ENCODE assay signal across 9 cellular contexts in genomic region chr3:11544413-11545181, GRCh38.
A peak's percentile ranks its signal among the peaks of the same experiment; 100 is the strongest.
DNase-seq lines count a peak whose midpoint lies in the region; ATAC-seq and TF ChIP-seq lines count a peak whose summit lies in the region.
"Had no signal": no experiment of that assay in that cellular context is flagged by ENCODE, and none has a peak within 500 bp of the region (broad histone marks: within the 10 kb centered on the region; RNA-seq: fewer than 3 reads in every experiment).

No MANE protein-coding gene starts in this region.

- peaks cover 4% of the 10 kb centered on the region for H3K36me3 ChIP-seq in suprapubic skin

- H3K4me3 ChIP-seq in suprapubic skin, result no peak overlapping the region

- peak overlapping the region; percentile 54 for H3K27ac ChIP-seq in suprapubic skin

- H3K27ac Mint-ChIP-seq in WTC11, result peak overlapping the region; percentile 15; the same call in 1 of the 2 replicates
- no peak overlapping the region for H3K27ac Mint-ChIP-seq in stimulated activated naive B cell treated with anti-CD40 and anti-IgM and Interleukin-4, amounts not matched to agents 10 μg/mL and 1 μg/mL and 100 μg/mL, for 72 hours
- H3K27ac Mint-ChIP-seq: progenitor cell of endocrine pancreas had no signal

- H3K4me1 Mint-ChIP-seq in WTC11, result no peaks in the 10 kb centered on the region
- H3K4me1 Mint-ChIP-seq in stimulated activated naive B cell treated with anti-CD40 and anti-IgM and Interleukin-4, amounts not matched to agents 10 μg/mL and 1 μg/mL and 100 μg/mL, for 72 hours, result peaks cover 7 to 9% of the 10 kb centered on the region in 2 donors

- no peak for TF ChIP-seq RAD21 in Ishikawa (IDR thresholded peaks at IDR 0.05; ENCODE audit: low read depth)

- no peaks in the 10 kb centered on the region for H3K27me3 ChIP-seq in suprapubic skin

- H3K36me3 Mint-ChIP-seq in WTC11, result no peaks in the 10 kb centered on the region
- H3K36me3 Mint-ChIP-seq in stimulated activated naive B cell treated with anti-CD40 and anti-IgM and Interleukin-4, amounts not matched to agents 10 μg/mL and 1 μg/mL and 100 μg/mL, for 72 hours, result peaks cover 21 to 37% of the 10 kb centered on the region in 2 donors

- POLR2A ChIA-PET in WTC11 (lab: Charles Lee), result interaction anchor here (0.7 kb wide), 1 partner anchor 9 kb away, joined by 3 read pairs; no protein-coding TSS in a partner anchor

- peaks cover 16% of the 10 kb centered on the region for H3K4me1 ChIP-seq in suprapubic skin

- TF ChIP-seq POLR2A in suprapubic skin (IDR thresholded peaks at IDR 0.05), result no peak

- 0 out of 2 replicates have a peak, but pooled peaks cover 4% of the 10 kb centered on the region for H3K9me3 Mint-ChIP-seq in WTC11
- H3K9me3 Mint-ChIP-seq in stimulated activated naive B cell treated with anti-CD40 and anti-IgM and Interleukin-4, amounts not matched to agents 10 μg/mL and 1 μg/mL and 100 μg/mL, for 72 hours, result peaks cover 0 to 2% of the 10 kb centered on the region in 2 donors

- peak; percentile 44 for ATAC-seq in WTC11
- no peak for ATAC-seq in HG02885 (IDR thresholded peaks at IDR 0.05; ENCODE audit: poor library complexity, unreplicated experiment)
- ATAC-seq in stimulated activated naive B cell treated with anti-CD40 and anti-IgM and Interleukin-4, amounts not matched to agents 10 μg/mL and 1 μg/mL and 100 μg/mL, for 72 hours (replicated peaks), result no peak

- DNase-seq in WTC11 (ENCODE audit: low spot score) (no peak), hepatic stellate cell (ENCODE audit: low spot score) (peak; percentile 38), suprapubic skin (ENCODE audit: low spot score in 2 of 2) (peak in 1 of 2 donors; percentile 66)
- DNase-seq in stimulated activated naive B cell treated with anti-CD40 and anti-IgM and Interleukin-4, amounts not matched to agents 10 μg/mL and 1 μg/mL and 100 μg/mL, for 72 hours, result no peak
- no peak for DNase-seq in stimulated activated CD4-positive, alpha-beta T cell treated with anti-CD3 and anti-CD28 coated beads, Interleukin-2, amount 100 ng/mL, for 48 hours
- DNase-seq: activated CD8-positive, alpha-beta memory T cell treated with anti-CD3 and anti-CD28 coated beads for 24 hours had no signal

- no peak for TF ChIP-seq EP300 in Ishikawa (IDR thresholded peaks at IDR 0.05; ENCODE audit: borderline replicate concordance)
- TF ChIP-seq EP300 in suprapubic skin (IDR thresholded peaks at IDR 0.05), result no peak

- TF ChIP-seq CTCF in WTC11 (IDR thresholded peaks at IDR 0.05), result no peak
- no peak for TF ChIP-seq CTCF in suprapubic skin (IDR thresholded peaks at IDR 0.05)

- H3K4me3 Mint-ChIP-seq in WTC11, result no peak overlapping the region
- H3K4me3 Mint-ChIP-seq in stimulated activated naive B cell treated with anti-CD40 and anti-IgM and Interleukin-4, amounts not matched to agents 10 μg/mL and 1 μg/mL and 100 μg/mL, for 72 hours, result no peak overlapping the region

- H3K9me3 ChIP-seq in suprapubic skin, result no peaks in the 10 kb centered on the region

- H3K27me3 Mint-ChIP-seq in WTC11 (ENCODE audit: low read depth), result no peaks in the 10 kb centered on the region
- H3K27me3 Mint-ChIP-seq in stimulated activated naive B cell treated with anti-CD40 and anti-IgM and Interleukin-4, amounts not matched to agents 10 μg/mL and 1 μg/mL and 100 μg/mL, for 72 hours, result no peaks in the 10 kb centered on the region
- H3K27me3 Mint-ChIP-seq: progenitor cell of endocrine pancreas had no signal

- 67% methylated on average over 8 of the region's 17 CpGs for WGBS in suprapubic skin

- CTCF ChIA-PET in WTC11 (lab: Charles Lee), result interaction anchor here (1.3 to 2.1 kb wide), 2 partner anchors 9 to 165 kb away, joined by 3 to 9 read pairs; no protein-coding TSS in a partner anchor

TF ChIP-seq in Ishikawa, 13 proteins besides CTCF, POLR2A, EP300 and RAD21:
- TF ChIP-seq, protein P1, sequence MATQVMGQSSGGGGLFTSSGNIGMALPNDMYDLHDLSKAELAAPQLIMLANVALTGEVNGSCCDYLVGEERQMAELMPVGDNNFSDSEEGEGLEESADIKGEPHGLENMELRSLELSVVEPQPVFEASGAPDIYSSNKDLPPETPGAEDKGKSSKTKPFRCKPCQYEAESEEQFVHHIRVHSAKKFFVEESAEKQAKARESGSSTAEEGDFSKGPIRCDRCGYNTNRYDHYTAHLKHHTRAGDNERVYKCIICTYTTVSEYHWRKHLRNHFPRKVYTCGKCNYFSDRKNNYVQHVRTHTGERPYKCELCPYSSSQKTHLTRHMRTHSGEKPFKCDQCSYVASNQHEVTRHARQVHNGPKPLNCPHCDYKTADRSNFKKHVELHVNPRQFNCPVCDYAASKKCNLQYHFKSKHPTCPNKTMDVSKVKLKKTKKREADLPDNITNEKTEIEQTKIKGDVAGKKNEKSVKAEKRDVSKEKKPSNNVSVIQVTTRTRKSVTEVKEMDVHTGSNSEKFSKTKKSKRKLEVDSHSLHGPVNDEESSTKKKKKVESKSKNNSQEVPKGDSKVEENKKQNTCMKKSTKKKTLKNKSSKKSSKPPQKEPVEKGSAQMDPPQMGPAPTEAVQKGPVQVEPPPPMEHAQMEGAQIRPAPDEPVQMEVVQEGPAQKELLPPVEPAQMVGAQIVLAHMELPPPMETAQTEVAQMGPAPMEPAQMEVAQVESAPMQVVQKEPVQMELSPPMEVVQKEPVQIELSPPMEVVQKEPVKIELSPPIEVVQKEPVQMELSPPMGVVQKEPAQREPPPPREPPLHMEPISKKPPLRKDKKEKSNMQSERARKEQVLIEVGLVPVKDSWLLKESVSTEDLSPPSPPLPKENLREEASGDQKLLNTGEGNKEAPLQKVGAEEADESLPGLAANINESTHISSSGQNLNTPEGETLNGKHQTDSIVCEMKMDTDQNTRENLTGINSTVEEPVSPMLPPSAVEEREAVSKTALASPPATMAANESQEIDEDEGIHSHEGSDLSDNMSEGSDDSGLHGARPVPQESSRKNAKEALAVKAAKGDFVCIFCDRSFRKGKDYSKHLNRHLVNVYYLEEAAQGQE (IDR thresholded peaks at IDR 0.05; ENCODE audit: low read depth), result no peak
- TF ChIP-seq EGR1 (IDR thresholded peaks at IDR 0.05), result no peak
- TF ChIP-seq NFIC (IDR thresholded peaks at IDR 0.05), result peak; percentile 45; the same call in 1 of the 2 replicates

TF ChIP-seq in WTC11, 78 proteins besides CTCF, POLR2A, EP300 and RAD21:
- no peak for TF ChIP-seq NFE2L1 (CRISPR knock-in tag; IDR thresholded peaks at IDR 0.05)
- TF ChIP-seq, protein P2, sequence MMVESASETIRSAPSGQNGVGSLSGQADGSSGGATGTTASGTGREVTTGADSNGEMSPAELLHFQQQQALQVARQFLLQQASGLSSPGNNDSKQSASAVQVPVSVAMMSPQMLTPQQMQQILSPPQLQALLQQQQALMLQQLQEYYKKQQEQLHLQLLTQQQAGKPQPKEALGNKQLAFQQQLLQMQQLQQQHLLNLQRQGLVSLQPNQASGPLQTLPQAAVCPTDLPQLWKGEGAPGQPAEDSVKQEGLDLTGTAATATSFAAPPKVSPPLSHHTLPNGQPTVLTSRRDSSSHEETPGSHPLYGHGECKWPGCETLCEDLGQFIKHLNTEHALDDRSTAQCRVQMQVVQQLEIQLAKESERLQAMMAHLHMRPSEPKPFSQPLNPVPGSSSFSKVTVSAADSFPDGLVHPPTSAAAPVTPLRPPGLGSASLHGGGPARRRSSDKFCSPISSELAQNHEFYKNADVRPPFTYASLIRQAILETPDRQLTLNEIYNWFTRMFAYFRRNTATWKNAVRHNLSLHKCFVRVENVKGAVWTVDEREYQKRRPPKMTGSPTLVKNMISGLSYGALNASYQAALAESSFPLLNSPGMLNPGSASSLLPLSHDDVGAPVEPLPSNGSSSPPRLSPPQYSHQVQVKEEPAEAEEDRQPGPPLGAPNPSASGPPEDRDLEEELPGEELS (CRISPR knock-in tag; IDR thresholded peaks at IDR 0.05), result no peak
- TF ChIP-seq, protein P3, sequence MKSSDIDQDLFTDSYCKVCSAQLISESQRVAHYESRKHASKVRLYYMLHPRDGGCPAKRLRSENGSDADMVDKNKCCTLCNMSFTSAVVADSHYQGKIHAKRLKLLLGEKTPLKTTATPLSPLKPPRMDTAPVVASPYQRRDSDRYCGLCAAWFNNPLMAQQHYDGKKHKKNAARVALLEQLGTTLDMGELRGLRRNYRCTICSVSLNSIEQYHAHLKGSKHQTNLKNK (CRISPR knock-in tag; IDR thresholded peaks at IDR 0.05), result no peak
- no peak for TF ChIP-seq ZNF423 (CRISPR knock-in tag; IDR thresholded peaks at IDR 0.05)
- no peak for TF ChIP-seq NR2C2 (CRISPR knock-in tag; IDR thresholded peaks at IDR 0.05)
- TF ChIP-seq, protein P4, sequence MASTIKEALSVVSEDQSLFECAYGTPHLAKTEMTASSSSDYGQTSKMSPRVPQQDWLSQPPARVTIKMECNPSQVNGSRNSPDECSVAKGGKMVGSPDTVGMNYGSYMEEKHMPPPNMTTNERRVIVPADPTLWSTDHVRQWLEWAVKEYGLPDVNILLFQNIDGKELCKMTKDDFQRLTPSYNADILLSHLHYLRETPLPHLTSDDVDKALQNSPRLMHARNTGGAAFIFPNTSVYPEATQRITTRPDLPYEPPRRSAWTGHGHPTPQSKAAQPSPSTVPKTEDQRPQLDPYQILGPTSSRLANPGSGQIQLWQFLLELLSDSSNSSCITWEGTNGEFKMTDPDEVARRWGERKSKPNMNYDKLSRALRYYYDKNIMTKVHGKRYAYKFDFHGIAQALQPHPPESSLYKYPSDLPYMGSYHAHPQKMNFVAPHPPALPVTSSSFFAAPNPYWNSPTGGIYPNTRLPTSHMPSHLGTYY (CRISPR knock-in tag; IDR thresholded peaks at IDR 0.05), result no peak
- no peak for TF ChIP-seq ATF6 (CRISPR knock-in tag; IDR thresholded peaks at IDR 0.05)
- TF ChIP-seq CREM (CRISPR knock-in tag; IDR thresholded peaks at IDR 0.05), result no peak
- TF ChIP-seq JAZF1 (CRISPR knock-in tag; IDR thresholded peaks at IDR 0.05), result no peak
- TF ChIP-seq RORB (CRISPR knock-in tag; IDR thresholded peaks at IDR 0.05), result no peak
- no peak for TF ChIP-seq KAT7 (CRISPR knock-in tag; IDR thresholded peaks at IDR 0.05; ENCODE audit: borderline replicate concordance)
- TF ChIP-seq TEAD4 (CRISPR knock-in tag; IDR thresholded peaks at IDR 0.05), result no peak
- no peak for TF ChIP-seq TEAD1 (CRISPR knock-in tag; IDR thresholded peaks at IDR 0.05)
